ENCODE assay signal across 32 cellular contexts in the genomic region with DNA sequence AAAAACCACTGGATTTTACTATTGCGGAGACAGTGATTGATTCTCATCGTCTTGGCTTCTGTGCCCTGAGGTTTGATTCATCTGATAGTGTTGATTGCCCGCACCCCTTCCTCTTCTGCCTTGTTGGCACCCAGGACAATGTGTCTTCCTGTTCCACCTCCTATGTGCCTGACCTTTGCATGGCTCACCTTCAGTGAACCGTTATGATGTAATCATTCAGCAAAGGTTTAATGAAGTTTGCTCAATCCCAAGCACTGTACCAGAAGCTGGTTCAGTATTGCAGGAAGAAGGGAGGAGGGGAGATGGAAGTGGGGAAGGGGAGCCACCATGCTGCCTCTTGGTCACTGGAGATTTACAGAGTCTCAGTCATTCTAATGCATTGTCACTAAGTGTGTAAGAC. TPM values are rescaled to one million over a fixed set of nuclear protein-coding genes. Genes with fewer than 3 reads are reported as not detected.
"Had no signal": no experiment of that assay in that cellular context is flagged by ENCODE, and none has a peak within 500 bp of the region (broad histone marks: within the 10 kb centered on the region; RNA-seq: fewer than 3 reads in every experiment).

No MANE protein-coding gene starts in this region.

- H3K4me3 ChIP-seq: ascending aorta, breast epithelium, cardiac muscle cell, colonic mucosa, esophagus squamous epithelium, gastroesophageal sphincter had no signal

- ATAC-seq: activated CD4-positive, alpha-beta T cell treated with anti-CD3 and anti-CD28 coated beads for 36 hours; activated CD8-positive, alpha-beta memory T cell treated with anti-CD3 and anti-CD28 coated beads, Interleukin-2, amount 10 ng/mL, durations not matched to agents 7 days and 5 days; activated CD8-positive, alpha-beta T cell treated with anti-CD3 and anti-CD28 coated beads, Interleukin-2, amount 10 ng/mL, durations not matched to agents 7 days and 5 days; activated naive CD4-positive, alpha-beta T cell treated with anti-CD3 and anti-CD28 coated beads, Interleukin-2, amount 50 U/mL, for 72 hours; gastroesophageal sphincter; T-cell had no signal

- DNase-seq: activated CD4-positive, alpha-beta memory T cell treated with anti-CD3 and anti-CD28 coated beads for 36 hours; activated CD4-positive, alpha-beta T cell treated with anti-CD3 and anti-CD28 coated beads for 36 hours; activated CD4-positive, alpha-beta T cell treated with anti-CD3 and anti-CD28 coated beads, Interleukin-2, amount 10 ng/mL, durations not matched to agents 24 days and 14 days; activated CD4-positive, CD25-positive, alpha-beta regulatory T cell; activated CD4-positive, CD25-positive, alpha-beta regulatory T cell treated with anti-CD3 and anti-CD28 coated beads, Interleukin-2, amount 50 U/mL, for 72 hours; activated CD8-positive, alpha-beta memory T cell treated with anti-CD3 and anti-CD28 coated beads, Interleukin-2, amount 10 ng/mL, durations not matched to agents 7 days and 5 days; activated CD8-positive, alpha-beta memory T cell treated with anti-CD3 and anti-CD28 coated beads, Interleukin-2, amount 50 U/mL, for 4 hours; activated CD8-positive, alpha-beta T cell treated with anti-CD3 and anti-CD28 coated beads, Interleukin-2, amount 10 ng/mL, durations not matched to agents 7 days and 5 days; activated gamma-delta T cell; activated naive CD4-positive, alpha-beta T cell; activated naive CD4-positive, alpha-beta T cell treated with anti-CD3 and anti-CD28 coated beads, Interleukin-2, amount 10 ng/mL, durations not matched to agents 7 days and 5 days; activated naive CD8-positive, alpha-beta T cell treated with anti-CD3 and anti-CD28 coated beads, Interleukin-2, amount 10 ng/mL, durations not matched to agents 7 days and 5 days; activated T-cell treated with anti-CD3 and anti-CD28 coated beads, Interleukin-2, amount 50 U/mL, for 1 hour; activated T-cell treated with anti-CD3 and anti-CD28 coated beads, Interleukin-2, amount 50 U/mL, for 48 hours; central memory CD4-positive, alpha-beta T cell; cerebellar nuclear complex; colonic mucosa; effector CD8-positive, alpha-beta T cell; esophagus squamous epithelium; foreskin melanocyte; T-cell; T1000 had no signal

- FAIRE-seq: endometrium, endothelial cell of umbilical vein had no signal

- H3K4me1 ChIP-seq: ascending aorta, breast epithelium, colonic mucosa, esophagus squamous epithelium, gastroesophageal sphincter had no signal

- H3K36me3 ChIP-seq: breast epithelium, colonic mucosa, gastroesophageal sphincter had no signal

- H3K27me3 ChIP-seq: ascending aorta, breast epithelium, cardiac muscle cell, colonic mucosa, esophagus squamous epithelium, gastroesophageal sphincter had no signal

- H3K27ac ChIP-seq: ascending aorta, breast epithelium, cardiac muscle cell, colonic mucosa, epithelial cell of prostate, esophagus squamous epithelium, gastroesophageal sphincter had no signal

- H3K9me3 ChIP-seq: ascending aorta, breast epithelium, colonic mucosa, esophagus squamous epithelium, gastroesophageal sphincter had no signal

RNA-seq across cellular contexts. Expression of a gene that starts 36.3 kb away (rescaled TPM):
- total RNA-seq: activated CD4-positive, alpha-beta memory T cell treated with anti-CD3 and anti-CD28 coated beads for 36 hours; activated CD4-positive, alpha-beta T cell treated with anti-CD3 and anti-CD28 coated beads for 36 hours; activated CD8-positive, alpha-beta memory T cell treated with anti-CD3 and anti-CD28 coated beads for 36 hours; activated CD8-positive, alpha-beta memory T cell treated with anti-CD3 and anti-CD28 coated beads, Interleukin-2, amount 10 ng/mL, durations not matched to agents 7 days and 5 days; activated CD8-positive, alpha-beta T cell treated with anti-CD3 and anti-CD28 coated beads, Interleukin-2, amount 10 ng/mL, durations not matched to agents 7 days and 5 days; activated naive CD8-positive, alpha-beta T cell treated with anti-CD3 and anti-CD28 coated beads, Interleukin-2, amount 10 ng/mL, durations not matched to agents 7 days and 5 days; activated T-helper 2 cell treated with anti-CD3 and anti-CD28 coated beads, Interferon-gamma antibody, Interleukin-2, Interleukin-4, amounts not matched to agents 10 μg/mL and 5 μg/mL and 100 μg/mL, durations not matched to agents 14 hours and 24 hours and 36 hours had no signal
